Comparison of ENCODE assay signal across 19 cellular contexts in the genomic region with DNA sequence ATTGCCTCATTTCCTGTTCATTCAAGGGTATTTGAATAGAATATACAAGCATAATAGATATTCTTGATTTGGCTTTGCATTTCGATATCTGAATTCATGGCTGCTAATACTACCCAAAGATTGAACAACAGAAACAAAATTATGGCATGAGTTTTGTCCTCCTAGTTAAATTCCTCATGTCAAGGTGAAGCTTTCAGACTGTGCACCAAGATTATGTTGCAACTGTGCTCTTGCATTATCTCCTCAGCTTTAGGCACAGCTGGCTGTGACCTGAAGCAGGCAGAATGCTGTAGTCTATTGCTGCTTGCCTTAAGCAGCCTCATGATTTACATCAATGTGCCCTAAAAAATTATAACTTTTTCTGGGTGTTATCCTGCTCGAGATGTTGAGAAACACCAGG. TPM values are rescaled to one million over a fixed set of nuclear protein-coding genes. Genes with fewer than 3 reads are reported as not detected.
A peak's percentile ranks its signal among the peaks of the same experiment; 100 is the strongest.
DNase-seq lines count a peak whose midpoint lies in the region; ATAC-seq and TF ChIP-seq lines count a peak whose summit lies in the region.
"Had no signal": no experiment of that assay in that cellular context is flagged by ENCODE, and none has a peak within 500 bp of the region (broad histone marks: within the 10 kb centered on the region; RNA-seq: fewer than 3 reads in every experiment).

No MANE protein-coding gene starts in this region.

- intact Hi-C loops in upper lobe of right lung (cut with DNase I) = no loop called here

- no peaks in the 10 kb centered on the region for H3K79me2 ChIP-seq in smooth muscle cell (ENCODE audit: low read depth)

- H3K9me3 ChIP-seq in upper lobe of right lung (no peaks in the 10 kb centered on the region), smooth muscle cell (replicated peaks; ENCODE audit: low read depth) (no peaks in the 10 kb centered on the region)
- H3K9me3 ChIP-seq: SJCRH30 had no signal

- H3F3A ChIP-seq in smooth muscle cell (ENCODE audit: low read depth) = no peaks in the 10 kb centered on the region

- H3K4me1 ChIP-seq in upper lobe of right lung (no peaks in the 10 kb centered on the region), smooth muscle cell (ENCODE audit: low read depth) (no peaks in the 10 kb centered on the region)
- H3K4me1 ChIP-seq: BLaER1, SJCRH30 had no signal

- DNase-seq in HL-60 (ENCODE audit: low read depth in 1 of 2, low spot score in 1 of 2) (peak; percentile 65 to 86), NB4 (ENCODE audit: low read depth) (peak; percentile 58), SKM-1 (lab: John Stamatoyannopoulos, UW; ENCODE audit: unreplicated experiment) (peak; percentile 50), upper lobe of right lung (no peak), SW480 (ENCODE audit: low spot score) (no peak), smooth muscle cell (lab: John Stamatoyannopoulos, UW; ENCODE audit: unreplicated experiment) (no peak)
- DNase-seq: CD4-positive, alpha-beta memory T cell; Karpas-422; NCI-H1105; NCI-H146; NCI-H2029 treated with DMSO at 0.1 percent for 48 hours; NCI-H2171; NCI-H345; NCI-H524; SJCRH30; T-helper 17 cell had no signal

- no peak overlapping the region for H3K4me2 ChIP-seq in smooth muscle cell
- H3K4me2 ChIP-seq: BLaER1 had no signal

- no peak for TF ChIP-seq CTCF in HL-60 (IDR thresholded peaks at IDR 0.05; ENCODE audit: insufficient read depth, low read length)
- no peak for TF ChIP-seq CTCF in NB4 (IDR thresholded peaks at IDR 0.05; ENCODE audit: low read depth, low read length)
- no peak for TF ChIP-seq CTCF in upper lobe of right lung (IDR thresholded peaks at IDR 0.05)
- TF ChIP-seq CTCF in smooth muscle cell (IDR thresholded peaks at IDR 0.05; ENCODE audit: borderline replicate concordance, insufficient read depth, poor library complexity, severe bottlenecking) = no peak

- no peak for TF ChIP-seq POLR2A in NB4 (IDR thresholded peaks at IDR 0.05; ENCODE audit: extremely low read depth, insufficient read length)

- 87% methylated on average over 2 of the region's 2 CpGs for WGBS in smooth muscle cell (ENCODE audit: low lambda C conversion rate)

- H3K36me3 ChIP-seq in upper lobe of right lung (no peaks in the 10 kb centered on the region), smooth muscle cell (ENCODE audit: low read depth) (no peaks in the 10 kb centered on the region)
- H3K36me3 ChIP-seq: BLaER1, SJCRH30 had no signal

- H3K27ac ChIP-seq in HL-60 (replicated peaks) (no peak overlapping the region), upper lobe of right lung (no peak overlapping the region), smooth muscle cell (ENCODE audit: low read depth) (no peak overlapping the region)
- H3K27ac ChIP-seq: BLaER1, SJCRH30 had no signal

- H3K27me3 ChIP-seq in HL-60 (ENCODE audit: insufficient read depth, poor library complexity, severe bottlenecking) = no peaks in the 10 kb centered on the region
- no peaks in the 10 kb centered on the region for H3K27me3 ChIP-seq in upper lobe of right lung
- no peaks in the 10 kb centered on the region for H3K27me3 ChIP-seq in smooth muscle cell (ENCODE audit: low read depth)
- H3K27me3 ChIP-seq: BLaER1, SJCRH30 had no signal

- no peak overlapping the region for H2AFZ ChIP-seq in smooth muscle cell (ENCODE audit: low read depth)

- no peaks in the 10 kb centered on the region for H4K20me1 ChIP-seq in smooth muscle cell (ENCODE audit: low read depth)
- H4K20me1 ChIP-seq: BLaER1 had no signal

- ATAC-seq in upper lobe of right lung = peak; percentile 50
- ATAC-seq in HG03139 (IDR thresholded peaks at IDR 0.05; ENCODE audit: unreplicated experiment) = no peak
- ATAC-seq: Panc1, T-helper 17 cell had no signal

- no peak overlapping the region for H3K4me3 ChIP-seq in HL-60 (replicated peaks; ENCODE audit: insufficient read depth, low read length)
- H3K4me3 ChIP-seq in NB4 (ENCODE audit: low read depth, low read length) = no peak overlapping the region
- no peak overlapping the region for H3K4me3 ChIP-seq in upper lobe of right lung
- no peak overlapping the region for H3K4me3 ChIP-seq in smooth muscle cell
- H3K4me3 ChIP-seq: BLaER1, SJCRH30 had no signal

- H3K9ac ChIP-seq in smooth muscle cell (ENCODE audit: low read depth) = no peak overlapping the region
- H3K9ac ChIP-seq: BLaER1 had no signal

RNA-seq across cellular contexts. Expression of a gene that starts 13.4 kb away (rescaled TPM):
- total RNA-seq in upper lobe of right lung (56.4 TPM), smooth muscle cell (55.5 and 71.2 TPM in 2 replicates)
- 23.0 and 25.2 TPM in 2 replicates for polyA plus RNA-seq in smooth muscle cell

Comparison
In these comparisons a context has a peak if more than half of its experiments do, and no peak if none do; other contexts are left out.
1. DNase-seq: peak in HL-60 (2 of 2), NB4 (single experiment) and SKM-1 (single experiment); none in upper lobe of right lung (single experiment), SW480 (single experiment) and smooth muscle cell (single experiment).